8 cellular contexts compared by ENCODE assay signal in the genomic region with DNA sequence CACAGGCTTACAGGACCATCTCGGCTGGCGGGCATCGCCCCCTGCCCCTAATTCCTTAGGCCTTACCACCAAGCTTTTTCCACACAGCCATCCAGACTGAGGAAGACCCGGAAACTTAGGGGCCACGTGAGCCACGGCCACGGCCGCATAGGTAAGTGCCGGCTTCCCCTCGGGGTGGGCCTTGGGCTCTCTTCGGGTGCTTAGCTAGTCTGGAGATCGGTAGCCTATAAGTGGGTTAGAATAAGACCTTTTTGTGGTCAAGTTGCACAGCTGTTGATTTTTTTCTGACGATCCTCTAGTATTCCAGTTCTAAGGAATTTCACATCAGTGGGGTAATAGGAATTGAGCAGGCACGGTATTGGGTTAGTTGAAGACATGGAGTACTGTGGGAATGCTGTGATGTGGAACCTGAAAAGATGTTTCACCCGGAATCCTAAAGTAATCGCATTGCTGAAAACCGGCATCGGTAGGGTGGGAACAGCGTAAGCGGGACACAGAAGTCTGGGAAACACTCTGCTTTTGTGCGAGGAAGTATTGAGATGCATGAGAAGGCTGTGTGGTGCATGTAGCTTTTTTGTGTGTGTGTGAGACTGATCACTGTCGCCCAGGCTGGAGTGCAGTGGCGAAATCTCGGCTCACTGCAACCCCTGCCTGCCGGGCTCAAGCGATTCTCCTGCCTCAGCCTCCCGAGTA. TPM values are rescaled to one million over a fixed set of nuclear protein-coding genes. Genes with fewer than 3 reads are reported as not detected.
DNase-seq lines count a peak whose midpoint lies in the region; ATAC-seq and TF ChIP-seq lines count a peak whose summit lies in the region.

No MANE protein-coding gene starts in this region.

- H3K4me1 Mint-ChIP-seq in CD8-positive, alpha-beta memory T cell, result peaks cover 49 to 67% (median 60%) of the 10 kb centered on the region in 3 donors
- peaks cover 64% of the 10 kb centered on the region for H3K4me1 Mint-ChIP-seq in stimulated activated naive CD8-positive, alpha-beta T cell treated with anti-CD3 and anti-CD28 coated beads, Interleukin-15, Interleukin-2, amounts not matched to agents 100 ng/mL and 50 ng/mL, for 24 hours (ENCODE audit: low read depth)

- in situ Hi-C loops in astrocyte of the cerebellum (cut with HindIII; ENCODE audit: low sequenced_read_pairs), result no loop called here

- H3K9me3 ChIP-seq in CD8-positive, alpha-beta memory T cell (ENCODE audit: low read length), result no peaks in the 10 kb centered on the region
- no peaks in the 10 kb centered on the region for H3K9me3 ChIP-seq in HUES6 (ENCODE audit: control insufficient read depth, insufficient read depth, low read depth, low read length)

- peak in 3 of 5 donors; percentile 13 to 57 (median 29) for DNase-seq in CD8-positive, alpha-beta memory T cell
- DNase-seq in astrocyte of the cerebellum (ENCODE audit: low read depth) (no peak), kidney tubule cell (ENCODE audit: low spot score) (peak; percentile 42), GDM1 (lab: John Stamatoyannopoulos, UW) (no peak), NCI-H524 treated with DMSO at 0.1 percent for 48 hours (lab: John Stamatoyannopoulos, UW) (no peak)

- H3K9ac ChIP-seq in HUES6 (ENCODE audit: low read length), result peak overlapping the region; percentile 98

- H3K4me3 Mint-ChIP-seq in CD8-positive, alpha-beta memory T cell, result peak overlapping the region; percentile 93 to 98 (median 95)
- peak overlapping the region; percentile 97 for H3K4me3 Mint-ChIP-seq in stimulated activated naive CD8-positive, alpha-beta T cell treated with anti-CD3 and anti-CD28 coated beads, Interleukin-15, Interleukin-2, amounts not matched to agents 100 ng/mL and 50 ng/mL, for 24 hours

- H3K36me3 Mint-ChIP-seq in CD8-positive, alpha-beta memory T cell, result peaks cover 4 to 76% (median 24%) of the 10 kb centered on the region in 3 donors
- peaks cover 89% of the 10 kb centered on the region for H3K36me3 Mint-ChIP-seq in stimulated activated naive CD8-positive, alpha-beta T cell treated with anti-CD3 and anti-CD28 coated beads, Interleukin-15, Interleukin-2, amounts not matched to agents 100 ng/mL and 50 ng/mL, for 24 hours (ENCODE audit: low read depth)

- H3K4me1 ChIP-seq in CD8-positive, alpha-beta memory T cell (ENCODE audit: insufficient read depth, low read length), result peaks cover 37% of the 10 kb centered on the region
- peaks cover 23% of the 10 kb centered on the region for H3K4me1 ChIP-seq in HUES6 (ENCODE audit: control insufficient read depth, insufficient read depth, low read length)

- H3K27me3 Mint-ChIP-seq in CD8-positive, alpha-beta memory T cell, result no peaks in the 10 kb centered on the region
- no peaks in the 10 kb centered on the region for H3K27me3 Mint-ChIP-seq in stimulated activated naive CD8-positive, alpha-beta T cell treated with anti-CD3 and anti-CD28 coated beads, Interleukin-15, Interleukin-2, amounts not matched to agents 100 ng/mL and 50 ng/mL, for 24 hours

- peak overlapping the region; percentile 98 for H3K27ac ChIP-seq in CD8-positive, alpha-beta memory T cell (ENCODE audit: low read depth, low read length)
- H3K27ac ChIP-seq in HUES6 (ENCODE audit: low read depth, low read length), result peak overlapping the region; percentile 99

- peak overlapping the region; percentile 96 to 99 (median 98) for H3K27ac Mint-ChIP-seq in CD8-positive, alpha-beta memory T cell
- H3K27ac Mint-ChIP-seq in stimulated activated naive CD8-positive, alpha-beta T cell treated with anti-CD3 and anti-CD28 coated beads, Interleukin-15, Interleukin-2, amounts not matched to agents 100 ng/mL and 50 ng/mL, for 24 hours, result peak overlapping the region; percentile 99

- POLR2A ChIA-PET in CD8-positive, alpha-beta memory T cell (lab: Charles Lee), result interaction anchor here (0.6 to 1.9 kb wide), 6 partner anchors 227 to 1620 kb away, joined by 3 to 6 read pairs (median 3); a partner anchor contains a TSS

- H3K9me3 Mint-ChIP-seq in CD8-positive, alpha-beta memory T cell, result no peaks in the 10 kb centered on the region
- H3K9me3 Mint-ChIP-seq in stimulated activated naive CD8-positive, alpha-beta T cell treated with anti-CD3 and anti-CD28 coated beads, Interleukin-15, Interleukin-2, amounts not matched to agents 100 ng/mL and 50 ng/mL, for 24 hours, result no peaks in the 10 kb centered on the region

- TF ChIP-seq CTCF in astrocyte of the cerebellum (IDR thresholded peaks at IDR 0.05; ENCODE audit: low read depth, low read length, missing control alignments), result no peak

- no peak for ATAC-seq in HG03520 (IDR thresholded peaks at IDR 0.05; ENCODE audit: unreplicated experiment)

- CTCF ChIA-PET in CD8-positive, alpha-beta memory T cell (lab: Charles Lee), result interaction anchor here (0.9 to 2.7 kb wide), 3 partner anchors 11 to 696 kb away, joined by 3 to 6 read pairs (median 3); a partner anchor contains a TSS

- peaks cover 28% of the 10 kb centered on the region for H3K36me3 ChIP-seq in CD8-positive, alpha-beta memory T cell (ENCODE audit: insufficient read depth, low read length)
- peaks cover 45% of the 10 kb centered on the region for H3K36me3 ChIP-seq in HUES6 (ENCODE audit: control insufficient read depth, insufficient read depth, low read length)

- H3K4me3 ChIP-seq in CD8-positive, alpha-beta memory T cell (ENCODE audit: low read length), result peak overlapping the region; percentile 96
- H3K4me3 ChIP-seq in HUES6 (ENCODE audit: low read depth, low read length) (peak overlapping the region; percentile 88), astrocyte of the cerebellum (ENCODE audit: low read depth, low read length) (peak overlapping the region; percentile 97)

- H3K27me3 ChIP-seq in CD8-positive, alpha-beta memory T cell (ENCODE audit: insufficient read depth, low read length, poor library complexity, severe bottlenecking), result no peaks in the 10 kb centered on the region
- no peaks in the 10 kb centered on the region for H3K27me3 ChIP-seq in HUES6 (ENCODE audit: control insufficient read depth, insufficient read depth, low read length)

RNA-seq across cellular contexts. Expression of a gene that starts 0.7 kb away (rescaled TPM):
- total RNA-seq in CD8-positive, alpha-beta memory T cell, result 1,000 to 10,000 TPM; 1,148 to 1,170 TPM
- 3,471 TPM for polyA plus RNA-seq in CD8-positive, alpha-beta memory T cell

RNA-seq across cellular contexts. Expression of a gene that starts 0.8 kb away (rescaled TPM):
- total RNA-seq in CD8-positive, alpha-beta memory T cell, result 10 to 100 TPM; 27.7 to 29.7 TPM
- 0.43 TPM for polyA plus RNA-seq in CD8-positive, alpha-beta memory T cell

Comparison
In these comparisons a context has a peak if more than half of its experiments do, and no peak if none do; other contexts are left out.
1. DNase-seq: peak in CD8-positive, alpha-beta memory T cell (3 of 5) and kidney tubule cell (single experiment); none in astrocyte of the cerebellum (single experiment), GDM1 (single experiment) and NCI-H524 treated with DMSO at 0.1 percent for 48 hours (single experiment).
2. Peak in every context shown above with its lines, with median percentiles within 50 percentile points of each other: H3K4me3 ChIP-seq.